Comparison of ENCODE assay signal across 18 cellular contexts in genomic region chr11:112770017-112770416, GRCh38.
DNase-seq lines count a peak whose midpoint lies in the region; ATAC-seq and TF ChIP-seq lines count a peak whose summit lies in the region.
"Had no signal": no experiment of that assay in that cellular context is flagged by ENCODE, and none has a peak within 500 bp of the region (broad histone marks: within the 10 kb centered on the region; RNA-seq: fewer than 3 reads in every experiment).

No MANE protein-coding gene starts in this region.

- intact Hi-C loops in gastrocnemius medialis (cut with DNase I; ENCODE audit: low total_unique reads), result no loop called here

- no peak overlapping the region for H3K4me2 ChIP-seq in neural progenitor cell

- peaks cover 15 to 16% of the 10 kb centered on the region in 2 donors for H3K4me1 ChIP-seq in gastrocnemius medialis
- no peaks in the 10 kb centered on the region for H3K4me1 ChIP-seq in neural progenitor cell

- H3K4me3 ChIP-seq in gastrocnemius medialis (no peak overlapping the region), neural progenitor cell (no peak overlapping the region)

- in situ Hi-C loops in gastrocnemius medialis (cut with MboI; ENCODE audit: low sequenced_read_pairs in 4 of 4), result no loop called here

- ATAC-seq in gastrocnemius medialis, result peak in 1 of 2 donors; percentile 6

- H3K27ac Mint-ChIP-seq in HFFc6 (no peak overlapping the region), neural progenitor cell (no peak overlapping the region)
- H3K27ac Mint-ChIP-seq: CD8-positive, alpha-beta memory T cell had no signal

- H3K27me3 ChIP-seq in gastrocnemius medialis, result no peaks in the 10 kb centered on the region
- H3K27me3 ChIP-seq in neural progenitor cell, result no peaks in the 10 kb centered on the region

- H3K27ac ChIP-seq in caudate nucleus (ENCODE audit: low read depth, low read length) (peak overlapping the region; percentile 94), gastrocnemius medialis (peak overlapping the region in 3 of 4 donors; percentile 40 to 79 (median 71)), neural progenitor cell (no peak overlapping the region)

- H3K79me2 ChIP-seq in neural progenitor cell (ENCODE audit: low read depth), result no peaks in the 10 kb centered on the region

- DNase-seq in caudate nucleus (lab: John Stamatoyannopoulos, UW) (peak in 3 of 61 donors; percentile 12 to 31 (median 22)), globus pallidus (ENCODE audit: low spot score) (peak; percentile 69), medulla oblongata (ENCODE audit: extremely low spot score) (peak; percentile 33), gastrocnemius medialis (no peak), HFFc6 (no peak), neural progenitor cell (ENCODE audit: low spot score) (no peak)
- DNase-seq in effector CD4-positive, alpha-beta T cell, result no peak
- DNase-seq: ACHN; CD8-positive, alpha-beta memory T cell; H7; KG1; MV-4-11; NCI-H1694 treated with DMSO at 0.1 percent for 48 hours; NCI-H2227 treated with DMSO at 0.1 percent for 48 hours; NCI-H510A treated with DMSO at 0.1 percent for 48 hours; NCI-H82; OCI-M1; SHP77 treated with DMSO at 0.1 percent for 48 hours had no signal

- H3K36me3 ChIP-seq in gastrocnemius medialis, result no peaks in the 10 kb centered on the region
- no peaks in the 10 kb centered on the region for H3K36me3 ChIP-seq in neural progenitor cell

- H4K20me1 ChIP-seq in neural progenitor cell (ENCODE audit: low read depth), result no peaks in the 10 kb centered on the region

- TF ChIP-seq CTCF in gastrocnemius medialis (IDR thresholded peaks at IDR 0.05 in 4 of 5, conservative IDR thresholded peaks at IDR 0.05 in 1 of 5) (no peak), HFFc6 (IDR thresholded peaks at IDR 0.05) (no peak), neural progenitor cell (IDR thresholded peaks at IDR 0.05) (no peak)

- 0 out of 2 replicates have a peak, but pooled peaks cover 5% of the 10 kb centered on the region for H3K36me3 Mint-ChIP-seq in HFFc6 (ENCODE audit: low read depth)
- no peaks in the 10 kb centered on the region for H3K36me3 Mint-ChIP-seq in neural progenitor cell
- H3K36me3 Mint-ChIP-seq: CD8-positive, alpha-beta memory T cell had no signal

- H3K9me3 Mint-ChIP-seq in HFFc6 (peaks cover 52% of the 10 kb centered on the region), neural progenitor cell (no peaks in the 10 kb centered on the region)

- H3K27me3 Mint-ChIP-seq in HFFc6 (ENCODE audit: insufficient read depth) (no peaks in the 10 kb centered on the region; the same call in 1 of the 2 replicates), neural progenitor cell (ENCODE audit: insufficient read depth, low read depth) (peaks cover 6% of the 10 kb centered on the region)

- H3K4me1 Mint-ChIP-seq in HFFc6 (ENCODE audit: low read depth) (no peaks in the 10 kb centered on the region), neural progenitor cell (peaks cover 14% of the 10 kb centered on the region)
- H3K4me1 Mint-ChIP-seq: CD8-positive, alpha-beta memory T cell had no signal

- TF ChIP-seq POLR2A in gastrocnemius medialis (IDR thresholded peaks at IDR 0.05), result no peak

- no peak overlapping the region for H3K9ac ChIP-seq in neural progenitor cell

- H3K4me3 Mint-ChIP-seq in HFFc6 (no peak overlapping the region), neural progenitor cell (no peak overlapping the region)
- H3K4me3 Mint-ChIP-seq: CD8-positive, alpha-beta memory T cell had no signal

- H3K9me3 ChIP-seq in gastrocnemius medialis (no peaks in the 10 kb centered on the region), neural progenitor cell (ENCODE audit: low read depth) (no peaks in the 10 kb centered on the region)

- no peaks in the 10 kb centered on the region for H3F3A ChIP-seq in neural progenitor cell (ENCODE audit: low read depth)

- no peak overlapping the region for H2AFZ ChIP-seq in neural progenitor cell (replicated peaks)

Comparison
In these comparisons a context has a peak if more than half of its experiments do, and no peak if none do; other contexts are left out.
1. DNase-seq: peak in globus pallidus (single experiment) and medulla oblongata (single experiment); none in gastrocnemius medialis (0 of 2), HFFc6 (single experiment), effector CD4-positive, alpha-beta T cell (single experiment) and neural progenitor cell (single experiment).